ENCODE assay signal across 1 cellular context in genomic region chr16:50675686-50676610, GRCh38.
TF ChIP-seq lines count a peak whose summit lies in the region.

No MANE protein-coding gene starts in this region.

TF ChIP-seq in SK-N-SH treated with all-trans-retinoic acid at 6 μM for 48 hours, 23 proteins besides CTCF, POLR2A, EP300 and RAD21 (continued from another document):
- TF ChIP-seq ZFP30 (CRISPR knock-in tag; IDR thresholded peaks at IDR 0.05): no peak
- TF ChIP-seq CREB5 (CRISPR knock-in tag; IDR thresholded peaks at IDR 0.05; ENCODE audit: low read depth): no peak
- no peak for TF ChIP-seq ESRRG (CRISPR knock-in tag; IDR thresholded peaks at IDR 0.05)
- TF ChIP-seq POU6F1 (CRISPR knock-in tag; IDR thresholded peaks at IDR 0.05; ENCODE audit: borderline replicate concordance, low read depth): no peak
- TF ChIP-seq SNAI2 (CRISPR knock-in tag; IDR thresholded peaks at IDR 0.05): no peak
- no peak for TF ChIP-seq TCF4 (CRISPR knock-in tag; IDR thresholded peaks at IDR 0.05; ENCODE audit: borderline replicate concordance)
- no peak for TF ChIP-seq ZNF565 (CRISPR knock-in tag; conservative IDR thresholded peaks at IDR 0.05; ENCODE audit: low read depth)
TF ChIP-seq in SK-N-SH treated with all-trans-retinoic acid at 6 μM for 48 hours: peak in this region for 0.
